In the genomic region with DNA sequence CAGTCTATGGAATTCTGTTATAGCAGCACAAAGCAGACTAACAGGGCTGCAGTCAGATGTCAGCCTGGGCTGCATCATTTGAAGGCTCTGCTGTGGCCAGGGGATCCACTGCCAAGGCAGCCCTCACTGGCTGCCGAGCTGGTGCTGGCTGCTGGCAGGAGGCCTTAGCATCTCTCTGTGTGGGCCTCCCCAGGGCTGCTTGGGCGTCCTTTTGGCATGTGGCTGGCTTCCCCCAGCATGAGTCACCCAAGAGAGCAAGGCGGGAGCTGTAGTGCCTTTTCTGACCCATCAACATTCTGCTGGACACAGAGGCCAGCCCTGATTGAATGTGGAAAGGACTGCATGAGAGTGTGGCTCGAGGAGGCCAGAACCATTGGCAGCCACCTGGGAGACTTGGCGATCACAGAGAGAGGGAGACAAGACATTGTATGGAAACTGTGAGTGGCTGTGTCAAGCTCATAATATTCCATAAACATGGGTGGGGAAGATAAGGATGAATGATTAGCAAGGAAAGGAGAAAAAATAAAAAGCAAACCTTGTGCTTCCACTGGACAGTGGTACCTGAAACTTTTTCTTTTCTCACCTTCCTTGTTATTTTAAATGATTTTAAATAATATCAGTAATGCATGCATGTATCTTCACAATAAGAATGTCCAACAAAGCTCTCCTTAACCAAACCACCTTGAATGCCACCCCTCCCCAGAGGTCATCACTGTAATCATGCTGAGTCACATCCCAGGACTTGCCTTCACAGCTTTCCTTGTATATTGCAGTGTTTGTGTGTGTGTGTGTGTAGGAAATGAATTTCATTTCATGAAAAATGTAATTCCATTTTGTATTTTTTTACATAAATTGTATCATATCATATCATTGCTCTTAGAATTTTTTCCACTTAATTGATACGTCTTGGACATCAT, we compare ENCODE assay signal across 9 cellular contexts. TPM values are rescaled to one million over a fixed set of nuclear protein-coding genes. Genes with fewer than 3 reads are reported as not detected.
DNase-seq lines count a peak whose midpoint lies in the region; ATAC-seq and TF ChIP-seq lines count a peak whose summit lies in the region.
"Had no signal": no experiment of that assay in that cellular context is flagged by ENCODE, and none has a peak within 500 bp of the region (broad histone marks: within the 10 kb centered on the region; RNA-seq: fewer than 3 reads in every experiment).

No MANE protein-coding gene starts in this region.

- no peak overlapping the region for H3K4me3 ChIP-seq in SJSA1
- H3K4me3 ChIP-seq in ovary = no peak overlapping the region

- H3K9me3 ChIP-seq in SJSA1 (replicated peaks) (no peaks in the 10 kb centered on the region), ovary (no peaks in the 10 kb centered on the region)

- H3K4me1 ChIP-seq in SJSA1 (replicated peaks) (peaks cover 33% of the 10 kb centered on the region), ovary (ENCODE audit: insufficient read depth) (no peaks in the 10 kb centered on the region)

- DNase-seq in DMS53 (lab: John Stamatoyannopoulos, UW) (peak; percentile 73), SJSA1 (ENCODE audit: low read depth in 1 of 2, low spot score in 2 of 2) (peak; percentile 95 to 98), foreskin melanocyte (peak; percentile 32), ovary (peak in 4 of 5 donors; percentile 38 to 54 (median 44))

- H3K27me3 ChIP-seq in SJSA1 (replicated peaks) = no peaks in the 10 kb centered on the region
- no peaks in the 10 kb centered on the region for H3K27me3 ChIP-seq in ovary

- no peaks in the 10 kb centered on the region; the same call in 1 of the 2 replicates for H3K36me3 ChIP-seq in SJSA1
- no peaks in the 10 kb centered on the region for H3K36me3 ChIP-seq in ovary

- no peak for TF ChIP-seq CTCF in ovary (IDR thresholded peaks at IDR 0.05)

- peak overlapping the region; percentile 71 for H3K27ac ChIP-seq in SJSA1
- no peak overlapping the region for H3K27ac ChIP-seq in ovary
- H3K27ac ChIP-seq: HL-60 had no signal

- WGBS in ovary, 3 donors = 29 to 38% (median 30%) methylated on average over 6 of the region's 6 CpGs

- intact Hi-C loops in ovary (cut with DNase I) = no loop called here

- no peak for TF ChIP-seq POLR2A in ovary (IDR thresholded peaks at IDR 0.05)

- no peak for TF ChIP-seq EP300 in ovary (IDR thresholded peaks at IDR 0.05)

- ATAC-seq in GM21717 (IDR thresholded peaks at IDR 0.05; ENCODE audit: unreplicated experiment) (no peak), GM19351 (IDR thresholded peaks at IDR 0.05; ENCODE audit: unreplicated experiment) (no peak), HG03354 (IDR thresholded peaks at IDR 0.05; ENCODE audit: poor library complexity, severe bottlenecking, unreplicated experiment) (no peak), GM21737 (IDR thresholded peaks at IDR 0.05; ENCODE audit: unreplicated experiment) (no peak)

RNA-seq across cellular contexts. Expression of a gene that starts 55.0 kb away (rescaled TPM):
- total RNA-seq in SJSA1 (2014; rRNA removed; shearing (Covaris generic)) = not detected in 2 replicates
- 1 to 10 TPM in 2 of 7 donors, under 1 TPM in 3, not detected in 2; 0.13 to 1.4 (median 0.96) TPM for total RNA-seq in ovary
- under 1 TPM; 0.11 to 0.75 TPM for polyA plus RNA-seq in ovary

RNA-seq across cellular contexts. Expression of a gene that starts 58.6 kb away (rescaled TPM):
- total RNA-seq in SJSA1 (2014; rRNA removed; shearing (Covaris generic)) = 68.0 and 77.0 TPM in 2 replicates
- total RNA-seq in ovary = 10 to 100 TPM; 34.9 to 73.8 (median 66.5) TPM
- 10 to 100 TPM; 38.7 to 47.1 TPM for polyA plus RNA-seq in ovary

Comparison
In these comparisons a context has a peak if more than half of its experiments do, and no peak if none do; other contexts are left out.
1. DNase-seq: peak in every context shown above with its lines; median percentile 96 in SJSA1; 73 in DMS53; 44 in ovary; 32 in foreskin melanocyte.